ENCODE assay signal across 18 cellular contexts in the genomic region with DNA sequence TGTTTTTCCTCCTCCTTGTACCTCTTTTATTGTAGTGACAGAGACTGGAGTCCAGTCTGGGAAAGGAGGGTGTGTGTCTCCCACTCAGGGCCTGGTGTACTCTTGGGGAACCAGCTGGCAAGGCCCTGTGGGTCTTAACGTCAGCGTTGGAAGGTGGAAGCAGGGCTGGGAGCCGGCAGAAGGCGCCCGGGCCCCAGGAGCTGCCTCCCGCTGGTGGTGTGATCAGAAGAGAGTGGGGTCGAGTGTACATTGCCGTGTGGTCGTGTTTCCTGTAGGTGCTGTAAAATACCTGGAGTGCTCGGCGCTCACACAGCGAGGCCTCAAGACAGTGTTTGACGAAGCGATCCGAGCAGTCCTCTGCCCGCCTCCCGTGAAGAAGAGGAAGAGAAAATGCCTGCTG. TPM values are rescaled to one million over a fixed set of nuclear protein-coding genes. Genes with fewer than 3 reads are reported as not detected.
DNase-seq lines count a peak whose midpoint lies in the region; ATAC-seq and TF ChIP-seq lines count a peak whose summit lies in the region.
"Had no signal": no experiment of that assay in that cellular context is flagged by ENCODE, and none has a peak within 500 bp of the region (broad histone marks: within the 10 kb centered on the region; RNA-seq: fewer than 3 reads in every experiment).

No MANE protein-coding gene starts in this region.

- no TSS peak for BruUV-seq in Caco-2 (replicated peaks; lab: Mats Ljungman, UMichigan)

- CTCF ChIA-PET in Caco-2 (lab: Charles Lee) = no interaction called here
- CTCF ChIA-PET in RWPE1 (lab: Yijun Ruan, JAX) = no interaction called here

- H4K91ac ChIP-seq in neuronal stem cell (ENCODE audit: low read depth, low read length, poor library complexity) = no peak overlapping the region

- no peak for TF ChIP-seq CTCF in Caco-2 (IDR thresholded peaks at IDR 0.05; ENCODE audit: insufficient read depth in 1 of 2, low read depth in 1 of 2, low read length in 1 of 2, severe bottlenecking in 1 of 2, unreplicated experiment in 1 of 2)
- no peak for TF ChIP-seq CTCF in RWPE1 (conservative IDR thresholded peaks at IDR 0.05; ENCODE audit: low read depth)
- TF ChIP-seq CTCF in endodermal cell (conservative IDR thresholded peaks at IDR 0.05) = no peak

- H3K9me3 Mint-ChIP-seq in Caco-2 (ENCODE audit: unreplicated experiment) (no peaks in the 10 kb centered on the region), endodermal cell (no peaks in the 10 kb centered on the region)
- H3K9me3 Mint-ChIP-seq: CD8-positive, alpha-beta T cell had no signal

- H3K23ac ChIP-seq in neuronal stem cell (ENCODE audit: low read depth, low read length, poor library complexity) = peak overlapping the region; percentile 82

- DNase-seq in Caco-2 = no peak
- DNase-seq in RWPE1 (ENCODE audit: low spot score) = no peak
- DNase-seq in endodermal cell = no peak
- DNase-seq in neuronal stem cell (ENCODE audit: low spot score) = no peak
- no peak for DNase-seq in NCI-H2171 (lab: John Stamatoyannopoulos, UW)
- DNase-seq in NCI-H1048 (lab: John Stamatoyannopoulos, UW) = no peak
- no peak for DNase-seq in islet precursor cell
- DNase-seq: CD8-positive, alpha-beta T cell; H7; NCI-H1436 treated with DMSO at 0.1 percent for 48 hours; NCI-H2029 treated with DMSO at 0.1 percent for 48 hours; NCI-H2171 treated with DMSO at 0.1 percent for 48 hours; NCI-H446 treated with DMSO at 0.1 percent for 48 hours; Right ventricle myocardium superior had no signal

- H3K14ac ChIP-seq in neuronal stem cell (ENCODE audit: low read length) = no peak overlapping the region

- no peak overlapping the region for H2AFZ ChIP-seq in neuronal stem cell (ENCODE audit: low read length)

- H3K4me1 Mint-ChIP-seq in Caco-2 (ENCODE audit: low read depth, unreplicated experiment) (peaks cover 11% of the 10 kb centered on the region), endodermal cell (peaks cover 11% of the 10 kb centered on the region)

- H3K9ac ChIP-seq in endodermal cell (ENCODE audit: extremely low read depth, low read length, poor library complexity, severe bottlenecking) (no peak overlapping the region), neuronal stem cell (ENCODE audit: low read depth, low read length, poor library complexity) (no peak overlapping the region)
- H3K9ac ChIP-seq: BLaER1, KMS-11 had no signal

- no peak overlapping the region for H3K4ac ChIP-seq in neuronal stem cell (ENCODE audit: low read length)

- H3K4me3 ChIP-seq in Caco-2 (ENCODE audit: low read depth, low read length) (no peak overlapping the region), endodermal cell (ENCODE audit: low read length) (no peak overlapping the region), neuronal stem cell (ENCODE audit: low read length in 2 of 2) (no peak overlapping the region)
- H3K4me3 ChIP-seq: BLaER1, SK-N-MC had no signal

- H3K27ac Mint-ChIP-seq in Caco-2 (ENCODE audit: unreplicated experiment) (peak overlapping the region; percentile 42), endodermal cell (peak overlapping the region; percentile 79)
- H3K27ac Mint-ChIP-seq: CD8-positive, alpha-beta T cell had no signal

- ATAC-seq in HG03097 (IDR thresholded peaks at IDR 0.05; ENCODE audit: low FRiP score, unreplicated experiment) = no peak
- ATAC-seq: CD8-positive, alpha-beta T cell had no signal

- no peak overlapping the region for H2AK5ac ChIP-seq in neuronal stem cell (ENCODE audit: low read depth, low read length)

- H3K27ac ChIP-seq in RWPE1 (peak overlapping the region; percentile 96), endodermal cell (ENCODE audit: low read depth, low read length) (no peak overlapping the region), neuronal stem cell (replicated peaks; ENCODE audit: low read length) (no peak overlapping the region)
- H3K27ac ChIP-seq: BLaER1, KMS-11 had no signal

- H3K18ac ChIP-seq in neuronal stem cell (ENCODE audit: low read length) = no peak overlapping the region

- peaks cover 7% of the 10 kb centered on the region; the same call in 1 of the 2 replicates for H3K4me1 ChIP-seq in Caco-2
- no peaks in the 10 kb centered on the region for H3K4me1 ChIP-seq in endodermal cell (ENCODE audit: control insufficient read depth, insufficient read depth, low read length)
- H3K4me1 ChIP-seq in neuronal stem cell (ENCODE audit: control insufficient read depth in 2 of 2, insufficient read depth in 1 of 2, low read depth in 1 of 2, low read length in 2 of 2) = peaks cover 0 to 4% of the 10 kb centered on the region in 2 donors

- H3K36me3 ChIP-seq in Caco-2 (ENCODE audit: control insufficient read depth, insufficient read depth, low read length) (peaks cover 3% of the 10 kb centered on the region), endodermal cell (ENCODE audit: control insufficient read depth, insufficient read depth, low read length) (peaks cover 86% of the 10 kb centered on the region), neuronal stem cell (replicated peaks in 1 of 2; ENCODE audit: control insufficient read depth in 2 of 2, insufficient read depth in 2 of 2, low read length in 2 of 2) (peaks cover 26 to 86% of the 10 kb centered on the region in 2 donors)

- H3K4me2 ChIP-seq in neuronal stem cell (ENCODE audit: insufficient read depth, low read length, poor library complexity, severe bottlenecking) = no peak overlapping the region
- H3K4me2 ChIP-seq: BLaER1, KMS-11 had no signal

- WGBS in endodermal cell (ENCODE audit: insufficient coverage in 1 of 2, insufficient read length in 1 of 2), 2 experiments = 94 to 97% methylated on average over 7 to 16 of the region's 17 CpGs
- WGBS in neuronal stem cell (ENCODE audit: extremely low coverage in 2 of 2, insufficient read length in 2 of 2, insufficient replicate concordance in 1 of 2), 2 donors = no CpG with 5 or more reads among the region's 17 CpGs

- H3K4me3 Mint-ChIP-seq in Caco-2 (ENCODE audit: unreplicated experiment) (no peak overlapping the region), endodermal cell (no peak overlapping the region)
- H3K4me3 Mint-ChIP-seq: CD8-positive, alpha-beta T cell had no signal

- H3K36me3 Mint-ChIP-seq in Caco-2 (ENCODE audit: insufficient read depth, unreplicated experiment) = peaks cover 97% of the 10 kb centered on the region
- peaks cover 67% of the 10 kb centered on the region for H3K36me3 Mint-ChIP-seq in endodermal cell (ENCODE audit: low read depth)

- no peak overlapping the region for H2BK12ac ChIP-seq in neuronal stem cell (ENCODE audit: low read length)

- no peak overlapping the region for H4K8ac ChIP-seq in neuronal stem cell (ENCODE audit: low read depth, low read length)

- H3K27me3 ChIP-seq in Caco-2 (replicated peaks; ENCODE audit: control insufficient read depth, insufficient read depth, low read length) (no peaks in the 10 kb centered on the region), endodermal cell (ENCODE audit: control insufficient read depth, insufficient read depth, low read length, poor library complexity, severe bottlenecking) (no peaks in the 10 kb centered on the region), neuronal stem cell (ENCODE audit: control insufficient read depth in 3 of 3, insufficient read depth in 3 of 3, low read depth in 1 of 3, low read length in 3 of 3) (no peaks in the 10 kb centered on the region)
- H3K27me3 ChIP-seq: BLaER1 had no signal

- POLR2A ChIA-PET in Caco-2 (lab: Charles Lee) = interaction anchor here (0.6 kb wide), 1 partner anchor 74 kb away, joined by 4 read pairs; no protein-coding TSS in a partner anchor
- POLR2A ChIA-PET in RWPE1 (lab: Yijun Ruan, JAX; ENCODE audit: low non-redundant PET) = no interaction called here

- H2BK120ac ChIP-seq in neuronal stem cell (ENCODE audit: low read depth, low read length) = no peak overlapping the region

- intact Hi-C loops in Caco-2 (cut with micrococcal nuclease; ENCODE audit: unreplicated experiment) = no loop called here

- no peaks in the 10 kb centered on the region for H3K9me3 ChIP-seq in Caco-2
- H3K9me3 ChIP-seq in endodermal cell (ENCODE audit: control insufficient read depth, low read length) = no peaks in the 10 kb centered on the region
- H3K9me3 ChIP-seq in neuronal stem cell (replicated peaks in 1 of 2; ENCODE audit: control insufficient read depth in 2 of 2, insufficient read depth in 1 of 2, low read depth in 1 of 2, low read length in 2 of 2) = no peaks in the 10 kb centered on the region
- H3K9me3 ChIP-seq: BLaER1 had no signal

- peak overlapping the region; percentile 58 for H2BK5ac ChIP-seq in neuronal stem cell (ENCODE audit: low read length)

- H3K79me1 ChIP-seq in neuronal stem cell (ENCODE audit: low read depth, low read length) = peaks cover 5% of the 10 kb centered on the region

- H2BK15ac ChIP-seq in neuronal stem cell (ENCODE audit: low read length) = no peak overlapping the region

- no peaks in the 10 kb centered on the region for H3K27me3 Mint-ChIP-seq in Caco-2 (ENCODE audit: insufficient read depth, unreplicated experiment)
- no peaks in the 10 kb centered on the region for H3K27me3 Mint-ChIP-seq in endodermal cell (ENCODE audit: insufficient read depth)

RNA-seq across cellular contexts. Expression of a gene that starts 27.7 kb away (rescaled TPM):
- total RNA-seq in Caco-2 (2022) (307 and 319 TPM in 2 replicates), endodermal cell (100 to 1,000 TPM; 236 to 238 TPM)
- 221 TPM for polyA plus RNA-seq in endodermal cell (2013, experiment 1 of 2)
- polyA plus RNA-seq in endodermal cell (2013, experiment 2 of 2) = 214 TPM
- polyA plus RNA-seq in neuronal stem cell (2013, experiment 1 of 2) = 260 TPM
- polyA plus RNA-seq in neuronal stem cell (2013, experiment 2 of 2) = 262 TPM

RNA-seq across cellular contexts. Expression of a gene that starts 45.7 kb away (rescaled TPM):
- total RNA-seq in Caco-2 (2022) = 25.8 and 32.6 TPM in 2 replicates
- total RNA-seq in endodermal cell = 10 to 100 TPM; 22.7 to 24.5 TPM
- polyA plus RNA-seq in endodermal cell (2013, experiment 1 of 2) = 22.6 TPM
- polyA plus RNA-seq in endodermal cell (2013, experiment 2 of 2) = 17.2 TPM
- polyA plus RNA-seq in neuronal stem cell (2013, experiment 1 of 2) = 10.6 TPM
- 9.4 TPM for polyA plus RNA-seq in neuronal stem cell (2013, experiment 2 of 2)

RNA-seq across cellular contexts. Expression of a gene that starts 53.3 kb away (rescaled TPM):
- total RNA-seq in Caco-2 (2022) = 15.3 and 17.1 TPM in 2 replicates
- total RNA-seq in endodermal cell = 10 to 100 TPM; 19.9 to 22.2 TPM
- polyA plus RNA-seq in endodermal cell (2013, experiment 1 of 2) = 24.4 TPM
- 22.3 TPM for polyA plus RNA-seq in endodermal cell (2013, experiment 2 of 2)
- polyA plus RNA-seq in neuronal stem cell (2013, experiment 1 of 2) = 17.8 TPM
- polyA plus RNA-seq in neuronal stem cell (2013, experiment 2 of 2) = 15.1 TPM
